Comparison of ENCODE assay signal across 16 cellular contexts in genomic region chr6:18920701-18921100, GRCh38.
"Had no signal": no experiment of that assay in that cellular context is flagged by ENCODE, and none has a peak within 500 bp of the region (broad histone marks: within the 10 kb centered on the region; RNA-seq: fewer than 3 reads in every experiment).

No MANE protein-coding gene starts in this region.

- H3K36me3 ChIP-seq: esophagus muscularis mucosa, gastrocnemius medialis, heart right ventricle, sigmoid colon had no signal

- H3K4me1 ChIP-seq: esophagus muscularis mucosa, gastrocnemius medialis, heart right ventricle, sigmoid colon had no signal

- H3K4me3 ChIP-seq: coronary artery, esophagus muscularis mucosa, gastrocnemius medialis, heart right ventricle, sigmoid colon, skin epidermis had no signal

- H3K27ac ChIP-seq: coronary artery, esophagus muscularis mucosa, gastrocnemius medialis, heart right ventricle, sigmoid colon, skin epidermis had no signal

- DNase-seq: effector CD8-positive, alpha-beta T cell; gastrocnemius medialis; heart right ventricle; hypothalamus; islet precursor cell; mammary epithelial cell; natural killer cell; occipital lobe; sigmoid colon; stimulated activated CD4-positive, alpha-beta T cell treated with anti-CD3 and anti-CD28 coated beads, Interleukin-2, amount 100 ng/mL, for 24 hours; stimulated activated naive CD4-positive, alpha-beta T cell treated with Interleukin-2 at 50 U/mL for 16 hours; trophoblast cell had no signal

- ATAC-seq: gastrocnemius medialis, heart right ventricle, left lobe of liver, natural killer cell had no signal

- H3K27me3 ChIP-seq: esophagus muscularis mucosa, gastrocnemius medialis, heart right ventricle, sigmoid colon had no signal

- H3K9me3 ChIP-seq: esophagus muscularis mucosa, gastrocnemius medialis, sigmoid colon had no signal
